In the genomic region with DNA sequence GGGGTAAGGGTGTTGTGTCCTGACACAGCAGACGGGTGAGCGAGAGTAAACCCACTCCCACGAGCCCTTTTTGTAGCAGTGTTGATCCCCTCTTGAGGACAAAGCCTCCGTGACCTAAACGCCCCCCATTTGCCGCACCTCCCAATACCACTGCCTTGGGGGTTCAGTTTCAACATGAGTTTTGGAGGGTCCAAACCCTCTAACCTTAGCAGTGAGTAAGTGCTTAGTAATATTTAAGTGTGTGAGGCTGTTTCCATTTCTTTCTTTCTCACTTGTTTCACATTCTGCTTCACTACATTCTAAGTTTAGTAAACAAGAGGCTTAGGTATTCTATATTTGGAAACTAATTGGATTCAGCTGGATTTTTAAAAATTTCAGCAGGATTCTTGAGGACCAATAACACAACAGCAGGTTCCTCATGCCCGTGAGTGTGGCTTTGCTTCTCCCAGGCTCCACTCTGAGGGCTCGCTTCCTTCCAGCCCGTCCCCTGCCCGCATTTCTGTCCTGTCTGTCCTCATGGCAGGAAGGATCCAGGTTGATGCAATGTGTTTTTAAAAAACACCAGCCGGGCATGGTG, we compare ENCODE assay signal across 14 cellular contexts. TPM values are rescaled to one million over a fixed set of nuclear protein-coding genes. Genes with fewer than 3 reads are reported as not detected.
DNase-seq lines count a peak whose midpoint lies in the region; ATAC-seq and TF ChIP-seq lines count a peak whose summit lies in the region.
"Had no signal": no experiment of that assay in that cellular context is flagged by ENCODE, and none has a peak within 500 bp of the region (broad histone marks: within the 10 kb centered on the region; RNA-seq: fewer than 3 reads in every experiment).

No MANE protein-coding gene starts in this region.

- no peak for ATAC-seq in effector memory CD8-positive, alpha-beta T cell (replicated peaks)
- no peak for ATAC-seq in GM18868 (IDR thresholded peaks at IDR 0.05; ENCODE audit: unreplicated experiment)

- H3K27ac Mint-ChIP-seq in activated T-cell treated with anti-CD3 and anti-CD28 coated beads, Interleukin-2, amount 50 U/mL, for 24 hours = no peak overlapping the region
- H3K27ac Mint-ChIP-seq in activated naive CD8-positive, alpha-beta T cell = peak overlapping the region; percentile 81
- H3K27ac Mint-ChIP-seq in effector memory CD8-positive, alpha-beta T cell = no peak overlapping the region

- H3K9me3 Mint-ChIP-seq in activated T-cell treated with anti-CD3 and anti-CD28 coated beads, Interleukin-2, amount 50 U/mL, for 24 hours = peaks cover 2% of the 10 kb centered on the region
- H3K9me3 Mint-ChIP-seq in activated naive CD8-positive, alpha-beta T cell (ENCODE audit: low read depth) = peaks cover 8% of the 10 kb centered on the region
- H3K9me3 Mint-ChIP-seq in effector memory CD8-positive, alpha-beta T cell = no peaks in the 10 kb centered on the region

- DNase-seq in activated T-cell treated with anti-CD3 and anti-CD28 coated beads, Interleukin-2, amount 50 U/mL, for 24 hours = peak; percentile 49
- DNase-seq in activated T-cell treated with anti-CD3 and anti-CD28 coated beads, Interleukin-2, amount 50 U/mL, for 1 hour = no peak
- DNase-seq in fibroblast of villous mesenchyme (ENCODE audit: low read depth) = peak; percentile 37
- no peak for DNase-seq in uterus
- no peak for DNase-seq in effector memory CD8-positive, alpha-beta T cell
- no peak for DNase-seq in A172 (ENCODE audit: low spot score)
- DNase-seq: AML-193, DMS53, MG63, NCI-H1092 treated with DMSO at 0.1 percent for 48 hours, NCI-H187, NCI-H446 had no signal

- no peak overlapping the region for H3K4me3 Mint-ChIP-seq in activated T-cell treated with anti-CD3 and anti-CD28 coated beads, Interleukin-2, amount 50 U/mL, for 24 hours
- H3K4me3 Mint-ChIP-seq in activated naive CD8-positive, alpha-beta T cell = no peak overlapping the region
- H3K4me3 Mint-ChIP-seq in effector memory CD8-positive, alpha-beta T cell = no peak overlapping the region

- TF ChIP-seq CTCF in fibroblast of villous mesenchyme (IDR thresholded peaks at IDR 0.05; ENCODE audit: insufficient read depth, low read depth, low read length) (no peak), uterus (IDR thresholded peaks at IDR 0.05) (no peak)

- peaks cover 13 to 31% of the 10 kb centered on the region in 2 donors for H3K4me1 ChIP-seq in uterus

- H3K36me3 ChIP-seq in uterus = no peaks in the 10 kb centered on the region

- H3K27me3 Mint-ChIP-seq in activated T-cell treated with anti-CD3 and anti-CD28 coated beads, Interleukin-2, amount 50 U/mL, for 24 hours = no peaks in the 10 kb centered on the region
- no peaks in the 10 kb centered on the region for H3K27me3 Mint-ChIP-seq in activated naive CD8-positive, alpha-beta T cell
- H3K27me3 Mint-ChIP-seq in effector memory CD8-positive, alpha-beta T cell = peaks cover 0 to 3% of the 10 kb centered on the region in 2 donors

- peaks cover 17% of the 10 kb centered on the region for H3K36me3 Mint-ChIP-seq in activated T-cell treated with anti-CD3 and anti-CD28 coated beads, Interleukin-2, amount 50 U/mL, for 24 hours (ENCODE audit: low read depth)
- H3K36me3 Mint-ChIP-seq in activated naive CD8-positive, alpha-beta T cell = peaks cover 16% of the 10 kb centered on the region
- peaks cover 8% of the 10 kb centered on the region for H3K36me3 Mint-ChIP-seq in effector memory CD8-positive, alpha-beta T cell (ENCODE audit: insufficient read depth)

- H3K27ac ChIP-seq in uterus = peak overlapping the region; percentile 45 to 54

- no peaks in the 10 kb centered on the region for H3K9me3 ChIP-seq in uterus
- H3K9me3 ChIP-seq: MG63 had no signal

- H3K4me3 ChIP-seq in fibroblast of villous mesenchyme (ENCODE audit: low read depth, low read length) (no peak overlapping the region), uterus (no peak overlapping the region)
- H3K4me3 ChIP-seq: MG63 had no signal

- intact Hi-C loops in uterus (cut with DNase I; ENCODE audit: low total_unique reads) = no loop called here

- TF ChIP-seq POLR2A in uterus (IDR thresholded peaks at IDR 0.05) = no peak

- peaks cover 69% of the 10 kb centered on the region for H3K4me1 Mint-ChIP-seq in activated T-cell treated with anti-CD3 and anti-CD28 coated beads, Interleukin-2, amount 50 U/mL, for 24 hours (ENCODE audit: low read depth)
- H3K4me1 Mint-ChIP-seq in activated naive CD8-positive, alpha-beta T cell (ENCODE audit: low read depth) = peaks cover 58% of the 10 kb centered on the region
- H3K4me1 Mint-ChIP-seq in effector memory CD8-positive, alpha-beta T cell (ENCODE audit: low read depth in 2 of 2) = peaks cover 7 to 8% of the 10 kb centered on the region in 2 donors

- no peaks in the 10 kb centered on the region for H3K27me3 ChIP-seq in uterus
- H3K27me3 ChIP-seq: MG63 had no signal

RNA-seq across cellular contexts. Expression of a gene that starts 41.2 kb away (rescaled TPM):
- 37.6 and 39.6 TPM in 2 replicates for total RNA-seq in fibroblast of villous mesenchyme
- total RNA-seq in uterus = 10 to 100 TPM; 31.0 to 65.9 (median 50.5) TPM
- 22.5 and 24.5 TPM in 2 replicates for total RNA-seq in A172 (2014; rRNA removed; shearing (Covaris generic))

Comparison
In these comparisons a context has a peak if more than half of its experiments do, and no peak if none do; other contexts are left out.
1. DNase-seq: peak in activated T-cell treated with anti-CD3 and anti-CD28 coated beads, Interleukin-2, amount 50 U/mL, for 24 hours (single experiment) and fibroblast of villous mesenchyme (single experiment); none in activated T-cell treated with anti-CD3 and anti-CD28 coated beads, Interleukin-2, amount 50 U/mL, for 1 hour (single experiment), uterus (0 of 2), effector memory CD8-positive, alpha-beta T cell (0 of 3) and A172 (single experiment).